In the genomic region with DNA sequence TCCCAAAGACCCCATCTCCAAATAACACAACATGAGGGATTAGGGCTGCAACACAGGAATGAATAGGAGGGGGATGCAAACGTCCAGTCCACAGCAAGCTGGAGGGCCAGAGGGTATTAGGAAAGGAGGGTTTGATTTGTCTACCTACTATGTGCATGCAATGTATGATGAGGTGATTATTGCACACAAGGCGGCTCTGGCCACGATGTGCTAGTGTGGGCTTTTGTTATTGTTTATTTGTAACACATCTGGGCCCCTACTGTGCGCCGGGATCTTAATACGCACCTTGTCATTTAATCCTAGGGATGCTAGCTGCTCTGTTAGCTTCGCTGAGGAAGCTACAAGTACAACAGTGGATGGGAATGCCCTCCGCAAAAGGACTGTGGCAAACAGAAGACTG, we compare ENCODE assay signal across 1 cellular context.
TF ChIP-seq lines count a peak whose summit lies in the region.

No MANE protein-coding gene starts in this region.

TF ChIP-seq in GM12878, 131 proteins besides CTCF, POLR2A, EP300 and RAD21:
- TF ChIP-seq, protein P1, sequence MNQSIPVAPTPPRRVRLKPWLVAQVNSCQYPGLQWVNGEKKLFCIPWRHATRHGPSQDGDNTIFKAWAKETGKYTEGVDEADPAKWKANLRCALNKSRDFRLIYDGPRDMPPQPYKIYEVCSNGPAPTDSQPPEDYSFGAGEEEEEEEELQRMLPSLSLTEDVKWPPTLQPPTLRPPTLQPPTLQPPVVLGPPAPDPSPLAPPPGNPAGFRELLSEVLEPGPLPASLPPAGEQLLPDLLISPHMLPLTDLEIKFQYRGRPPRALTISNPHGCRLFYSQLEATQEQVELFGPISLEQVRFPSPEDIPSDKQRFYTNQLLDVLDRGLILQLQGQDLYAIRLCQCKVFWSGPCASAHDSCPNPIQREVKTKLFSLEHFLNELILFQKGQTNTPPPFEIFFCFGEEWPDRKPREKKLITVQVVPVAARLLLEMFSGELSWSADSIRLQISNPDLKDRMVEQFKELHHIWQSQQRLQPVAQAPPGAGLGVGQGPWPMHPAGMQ (IDR thresholded peaks at IDR 0.05; ENCODE audit: borderline replicate concordance): no peak
- peak; percentile 84 for TF ChIP-seq DPF2 (IDR thresholded peaks at IDR 0.05)
